Comparison of ENCODE assay signal across 15 cellular contexts in the genomic region with DNA sequence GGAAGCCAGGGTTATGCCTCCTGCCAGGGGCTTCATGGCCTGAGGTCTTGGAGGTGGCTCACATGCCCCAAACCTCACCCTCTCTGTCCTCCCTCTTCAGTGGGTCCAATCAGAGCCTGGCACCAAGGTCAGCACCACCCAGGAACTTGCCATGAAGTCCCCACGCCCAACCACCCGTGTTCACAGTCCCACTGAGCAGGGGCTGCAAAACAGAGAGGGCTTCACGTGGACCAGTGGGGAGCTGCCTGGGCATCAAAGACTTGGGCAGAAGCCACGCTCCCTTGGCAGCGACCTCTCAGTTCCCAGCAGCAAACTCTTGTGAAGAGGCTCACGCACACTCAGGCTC.
A peak's percentile ranks its signal among the peaks of the same experiment; 100 is the strongest.
DNase-seq lines count a peak whose midpoint lies in the region; ATAC-seq and TF ChIP-seq lines count a peak whose summit lies in the region.
"Had no signal": no experiment of that assay in that cellular context is flagged by ENCODE, and none has a peak within 500 bp of the region (broad histone marks: within the 10 kb centered on the region; RNA-seq: fewer than 3 reads in every experiment).

No MANE protein-coding gene starts in this region.

- whole genome bisulfite sequencing in heart left ventricle, 4 donors: 64 to 77% (median 74%) methylated on average over 4 to 6 of the region's 6 CpGs
- 72 to 83% methylated on average over 6 of the region's 6 CpGs for WGBS in sigmoid colon, 2 donors

- H3K4me1 ChIP-seq in heart left ventricle (no peaks in the 10 kb centered on the region), sigmoid colon (no peaks in the 10 kb centered on the region)
- no peaks in the 10 kb centered on the region for H3K4me1 ChIP-seq in effector memory CD4-positive, alpha-beta T cell (ENCODE audit: control insufficient read depth, insufficient read depth, low read length, poor library complexity, severe bottlenecking)

- peak; percentile 24 for ATAC-seq in left ventricle myocardium superior
- ATAC-seq in heart left ventricle: no peak
- ATAC-seq in GM21423 (IDR thresholded peaks at IDR 0.05; ENCODE audit: unreplicated experiment): no peak

- TF ChIP-seq CTCF in heart left ventricle (IDR thresholded peaks at IDR 0.05) (no peak), sigmoid colon (IDR thresholded peaks at IDR 0.05) (no peak)

- H3K27ac ChIP-seq in heart left ventricle (no peak overlapping the region), sigmoid colon (no peak overlapping the region)
- no peak overlapping the region for H3K27ac ChIP-seq in effector memory CD4-positive, alpha-beta T cell (ENCODE audit: insufficient read depth, low read length, poor library complexity, severe bottlenecking)

- DNase-seq in left ventricle myocardium superior (no peak), heart left ventricle (no peak), mesenteric fat pad (ENCODE audit: low spot score) (peak; percentile 74), sigmoid colon (peak; percentile 45), SW480 (ENCODE audit: low spot score) (no peak)
- DNase-seq in effector memory CD4-positive, alpha-beta T cell: no peak
- DNase-seq: ACHN; C1 segment of cervical spinal cord; Calu3; CD4-positive, alpha-beta T cell; DMS 273 treated with DMSO at 0.1 percent for 48 hours; EL; HCEC 1CT; HFFc6 had no signal

- no peak for TF ChIP-seq EP300 in sigmoid colon (IDR thresholded peaks at IDR 0.05)

- H3K27me3 ChIP-seq in heart left ventricle (peaks cover 0 to 30% (median 6%) of the 10 kb centered on the region in 9 donors), sigmoid colon (peaks cover 0 to 28% (median 19%) of the 10 kb centered on the region in 3 donors)
- H3K27me3 ChIP-seq in effector memory CD4-positive, alpha-beta T cell (replicated peaks; ENCODE audit: control insufficient read depth, insufficient read depth, low read length, poor library complexity, severe bottlenecking): no peaks in the 10 kb centered on the region

- intact Hi-C loops in left ventricle myocardium superior (cut with micrococcal nuclease): no loop called here
- intact Hi-C loops in heart left ventricle (cut with DNase I): no loop called here
- intact Hi-C loops in sigmoid colon (cut with DNase I): no loop called here

- TF ChIP-seq POLR2A in heart left ventricle (IDR thresholded peaks at IDR 0.05) (no peak), sigmoid colon (IDR thresholded peaks at IDR 0.05) (no peak)

- H3K36me3 ChIP-seq in heart left ventricle (no peaks in the 10 kb centered on the region), sigmoid colon (no peaks in the 10 kb centered on the region)
- no peaks in the 10 kb centered on the region for H3K36me3 ChIP-seq in effector memory CD4-positive, alpha-beta T cell (ENCODE audit: control insufficient read depth, insufficient read depth, low read length)

- H3K9me3 ChIP-seq in heart left ventricle: peaks cover 0 to 5% (median 0%) of the 10 kb centered on the region in 12 donors
- no peaks in the 10 kb centered on the region for H3K9me3 ChIP-seq in sigmoid colon
- H3K9me3 ChIP-seq in effector memory CD4-positive, alpha-beta T cell (ENCODE audit: control insufficient read depth, low read length): no peaks in the 10 kb centered on the region

- H3K4me3 ChIP-seq in heart left ventricle: no peak overlapping the region
- H3K4me3 ChIP-seq in sigmoid colon: no peak overlapping the region
- H3K4me3 ChIP-seq in effector memory CD4-positive, alpha-beta T cell (ENCODE audit: insufficient read depth, low read depth, low read length, poor library complexity, severe bottlenecking): no peak overlapping the region

Comparison
In these comparisons a context has a peak if more than half of its experiments do, and no peak if none do; other contexts are left out.
1. DNase-seq: peak in mesenteric fat pad (single experiment) and sigmoid colon (single experiment); none in left ventricle myocardium superior (single experiment), heart left ventricle (0 of 5), effector memory CD4-positive, alpha-beta T cell (0 of 3) and SW480 (single experiment).